8 cellular contexts compared by ENCODE assay signal in the genomic region with DNA sequence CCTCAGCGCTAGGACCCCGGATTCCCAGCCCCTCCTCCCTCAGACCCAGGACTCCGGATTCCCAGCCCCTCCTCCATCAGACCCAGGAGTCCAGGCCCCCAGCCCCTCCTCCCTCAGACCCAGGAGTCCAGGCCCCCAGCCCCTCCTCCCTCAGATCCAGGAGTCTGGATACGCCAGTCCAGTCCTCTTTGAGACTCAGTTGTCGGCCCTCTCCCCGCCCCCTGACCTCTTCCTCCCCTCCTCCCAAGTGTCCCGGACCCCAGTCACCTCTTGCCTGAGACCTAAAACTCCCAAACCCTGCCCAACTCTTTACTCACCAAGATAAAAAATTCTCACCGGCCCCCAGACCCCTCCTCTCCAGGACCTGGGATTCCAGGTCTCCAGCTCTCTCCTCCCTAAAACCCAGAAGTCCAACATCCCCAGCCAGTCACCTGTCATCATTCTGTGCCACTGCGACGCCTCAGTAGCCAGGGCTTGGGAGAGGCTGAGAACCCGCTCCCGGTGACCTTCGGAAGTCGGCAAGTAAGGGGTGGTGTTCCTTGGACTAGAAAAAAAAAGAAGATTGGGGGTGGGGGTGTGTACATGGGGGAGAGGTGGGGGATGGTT. TPM values are rescaled to one million over a fixed set of nuclear protein-coding genes. Genes with fewer than 3 reads are reported as not detected.
DNase-seq lines count a peak whose midpoint lies in the region; ATAC-seq, FAIRE-seq and TF ChIP-seq lines count a peak whose summit lies in the region.

No MANE protein-coding gene starts in this region.

- H3K4me3 ChIP-seq in heart left ventricle (peak overlapping the region in 11 of 12 donors; percentile 16 to 57 (median 47)), adrenal gland (peak overlapping the region in 1 of 4 donors; percentile 65), left lung (peak overlapping the region; percentile 35 to 47), upper lobe of left lung (peak overlapping the region in 3 of 4 donors; percentile 48 to 54 (median 53))

- no peak for TF ChIP-seq EP300 in upper lobe of left lung (IDR thresholded peaks at IDR 0.05)

- ATAC-seq in heart left ventricle (no peak), left ventricle myocardium superior (no peak), left lung (no peak), upper lobe of left lung (ENCODE audit: low FRiP score in 2 of 2) (no peak)

- WGBS in heart left ventricle, 4 donors = 46 to 60% (median 50%) methylated on average over 14 of the region's 14 CpGs
- 35 to 61% (median 40%) methylated on average over 7 to 14 of the region's 14 CpGs for WGBS in adrenal gland, 4 donors
- WGBS in upper lobe of left lung, 2 donors = 69 to 70% methylated on average over 11 to 14 of the region's 14 CpGs

- TF ChIP-seq POLR2A in heart left ventricle (IDR thresholded peaks at IDR 0.05) (no peak), adrenal gland (IDR thresholded peaks at IDR 0.05) (no peak), upper lobe of left lung (IDR thresholded peaks at IDR 0.05) (no peak)

- FAIRE-seq in D721Med (lab: Jason Lieb, UNC) = no peak

- H3K4me1 ChIP-seq in heart left ventricle (peaks cover 0 to 19% (median 10%) of the 10 kb centered on the region in 12 donors), adrenal gland (replicated peaks in 1 of 2) (peaks cover 4 to 7% of the 10 kb centered on the region in 2 donors), left lung (peaks cover 0 to 17% of the 10 kb centered on the region in 2 donors), upper lobe of left lung (peaks cover 8 to 26% (median 24%) of the 10 kb centered on the region in 4 donors)

- H3K9me3 ChIP-seq in heart left ventricle = no peaks in the 10 kb centered on the region
- no peaks in the 10 kb centered on the region for H3K9me3 ChIP-seq in adrenal gland (replicated peaks in 1 of 3)
- no peaks in the 10 kb centered on the region for H3K9me3 ChIP-seq in left lung
- no peaks in the 10 kb centered on the region for H3K9me3 ChIP-seq in upper lobe of left lung

- H3K36me3 ChIP-seq in heart left ventricle (peaks cover 0 to 6% (median 0%) of the 10 kb centered on the region in 9 donors), adrenal gland (replicated peaks in 1 of 2) (peaks cover 0 to 5% of the 10 kb centered on the region in 2 donors), left lung (peaks cover 0 to 9% of the 10 kb centered on the region in 2 donors), upper lobe of left lung (no peaks in the 10 kb centered on the region)

- peaks cover 0 to 4% (median 0%) of the 10 kb centered on the region in 9 donors for H3K27me3 ChIP-seq in heart left ventricle
- no peaks in the 10 kb centered on the region for H3K27me3 ChIP-seq in adrenal gland
- peaks cover 0 to 16% of the 10 kb centered on the region in 2 donors for H3K27me3 ChIP-seq in left lung
- peaks cover 0 to 3% (median 0%) of the 10 kb centered on the region in 4 donors for H3K27me3 ChIP-seq in upper lobe of left lung

- TF ChIP-seq CTCF in heart left ventricle (IDR thresholded peaks at IDR 0.05) (no peak), adrenal gland (IDR thresholded peaks at IDR 0.05) (no peak), left lung (IDR thresholded peaks at IDR 0.05) (no peak), upper lobe of left lung (IDR thresholded peaks at IDR 0.05) (no peak), D721Med (IDR thresholded peaks at IDR 0.05; ENCODE audit: insufficient read depth, missing control alignments) (no peak)

- intact Hi-C loops in heart left ventricle (cut with DNase I) = loop anchor here in 7 of 10 donors (2.0 to 10.0 kb wide), 5 partner anchors 43 to 193 kb away; partner anchors contain the start of genes CA11 (in 6 of the 7) and NTN5 (in 4 of the 7)
- intact Hi-C loops in left ventricle myocardium superior (cut with micrococcal nuclease) = no loop called here
- intact Hi-C loops in adrenal gland (cut with DNase I) = loop anchor here in 1 of 2 donors (5.0 kb wide), 1 partner anchor 130 kb away; the partner anchor contains the start of gene FTL
- intact Hi-C loops in left lung (cut with DNase I) = loop anchor here in 1 of 2 donors (5.0 kb wide), 1 partner anchor 45 kb away; no protein-coding TSS in a partner anchor

- H3K27ac ChIP-seq in heart left ventricle (peak overlapping the region in 6 of 12 donors; percentile 26 to 86 (median 68)), adrenal gland (peak overlapping the region in 4 of 5 donors; percentile 43 to 91 (median 72)), left lung (no peak overlapping the region), upper lobe of left lung (peak overlapping the region in 3 of 4 donors; percentile 57 to 87 (median 85))

- DNase-seq in heart left ventricle (no peak), left ventricle myocardium superior (no peak), adrenal gland (no peak), left lung (no peak), upper lobe of left lung (no peak), D721Med (ENCODE audit: insufficient read length, low spot score) (no peak), GDM1 (lab: John Stamatoyannopoulos, UW) (no peak)
- no peak for DNase-seq in activated CD4-positive, alpha-beta T cell treated with anti-CD3 and anti-CD28 coated beads, Interleukin-2, amount 50 U/mL, for 4 hours

RNA-seq across cellular contexts. Expression of gene HSD17B14, which starts 1.4 kb away (rescaled TPM):
- total RNA-seq in heart left ventricle (1 to 10 TPM in 8 of 9 donors, not detected in 1; 1.2 to 5.4 (median 3.3) TPM), left ventricle myocardium superior (1.2 TPM), adrenal gland (10 to 100 TPM; 33.0 to 63.0 (median 40.6) TPM), left lung (10 to 100 TPM; 10.1 to 20.3 TPM), upper lobe of left lung (10 to 100 TPM; 13.8 to 65.0 (median 28.5) TPM)
- polyA plus RNA-seq in heart left ventricle (1 to 10 TPM; 1.6 to 2.7 TPM), adrenal gland (100 to 1,000 TPM in 2 of 3 donors, 1 to 10 TPM in 1; 7.4 to 178 (median 135) TPM)

RNA-seq across cellular contexts. Expression of gene BCAT2, which starts 26.9 kb away (rescaled TPM):
- total RNA-seq in heart left ventricle = 100 to 1,000 TPM in 1 of 9 donors, 10 to 100 TPM in 8; 39.8 to 103 (median 61.7) TPM
- 10 to 100 TPM; 62.5 to 84.7 TPM for polyA plus RNA-seq in heart left ventricle
- total RNA-seq in left ventricle myocardium superior = 64.6 TPM
- total RNA-seq in adrenal gland = 100 to 1,000 TPM in 7 of 8 donors, 10 to 100 TPM in 1; 81.9 to 163 (median 117) TPM
- polyA plus RNA-seq in adrenal gland = 100 to 1,000 TPM in 1 of 3 donors, 10 to 100 TPM in 2; 82.9 to 114 (median 87.6) TPM
- 10 to 100 TPM; 68.5 to 87.5 TPM for total RNA-seq in left lung
- 100 to 1,000 TPM in 1 of 6 donors, 10 to 100 TPM in 5; 50.7 to 221 (median 81.2) TPM for total RNA-seq in upper lobe of left lung

RNA-seq across cellular contexts. Expression of gene PLEKHA4, which starts 30.7 kb away (rescaled TPM):
- 10 to 100 TPM in 8 of 9 donors, 1 to 10 TPM in 1; 7.5 to 66.9 (median 24.8) TPM for total RNA-seq in heart left ventricle
- 10 to 100 TPM; 28.6 to 32.0 TPM for polyA plus RNA-seq in heart left ventricle
- 22.2 TPM for total RNA-seq in left ventricle myocardium superior
- total RNA-seq in adrenal gland = 10 to 100 TPM; 17.6 to 65.1 (median 25.4) TPM
- polyA plus RNA-seq in adrenal gland = 10 to 100 TPM in 2 of 3 donors, 1 to 10 TPM in 1; 7.1 to 74.6 (median 70.8) TPM
- total RNA-seq in left lung = 10 to 100 TPM; 21.0 to 37.3 TPM
- total RNA-seq in upper lobe of left lung = 10 to 100 TPM in 5 of 6 donors, 1 to 10 TPM in 1; 6.3 to 34.9 (median 21.2) TPM

RNA-seq across cellular contexts. Expression of gene PPP1R15A, which starts 34.5 kb away (rescaled TPM):
- total RNA-seq in heart left ventricle = 10 to 100 TPM; 51.7 to 88.2 (median 62.6) TPM
- polyA plus RNA-seq in heart left ventricle = 100 to 1,000 TPM in 1 of 2 donors, 10 to 100 TPM in 1; 86.6 to 181 TPM
- total RNA-seq in left ventricle myocardium superior = 63.0 TPM
- 10 to 100 TPM; 29.5 to 54.6 (median 41.5) TPM for total RNA-seq in adrenal gland
- 100 to 1,000 TPM in 1 of 3 donors, 10 to 100 TPM in 2; 49.2 to 174 (median 73.3) TPM for polyA plus RNA-seq in adrenal gland
- 10 to 100 TPM; 68.4 to 74.8 TPM for total RNA-seq in left lung
- 100 to 1,000 TPM in 5 of 6 donors, 10 to 100 TPM in 1; 96.2 to 194 (median 114) TPM for total RNA-seq in upper lobe of left lung

Comparison
In these comparisons a context has a peak if more than half of its experiments do, and no peak if none do; other contexts are left out.
1. H3K27ac ChIP-seq: peak in adrenal gland (4 of 5) and upper lobe of left lung (3 of 4); none in left lung (0 of 2).